Comparison of ENCODE assay signal across 13 cellular contexts in genomic region chr11:94193288-94193687, GRCh38.
DNase-seq lines count a peak whose midpoint lies in the region; ATAC-seq and TF ChIP-seq lines count a peak whose summit lies in the region.
"Had no signal": no experiment of that assay in that cellular context is flagged by ENCODE, and none has a peak within 500 bp of the region (broad histone marks: within the 10 kb centered on the region; RNA-seq: fewer than 3 reads in every experiment).

No MANE protein-coding gene starts in this region.

- no peak overlapping the region for H3K9ac ChIP-seq in adipocyte (ENCODE audit: low read length)

- H3K27me3 ChIP-seq in adipocyte (replicated peaks; ENCODE audit: control insufficient read depth, insufficient read depth, low read length) (no peaks in the 10 kb centered on the region), stomach (no peaks in the 10 kb centered on the region), left ventricle myocardium inferior (ENCODE audit: low read depth) (no peaks in the 10 kb centered on the region)
- H3K27me3 ChIP-seq: heart right ventricle had no signal

- no peak for TF ChIP-seq POLR2A in stomach (IDR thresholded peaks at IDR 0.05)

- no peak overlapping the region for H3K4me3 Mint-ChIP-seq in HFFc6
- H3K4me3 Mint-ChIP-seq in stimulated activated naive B cell treated with anti-CD40 and anti-IgM and Interleukin-4, amounts not matched to agents 10 μg/mL and 1 μg/mL and 100 μg/mL, for 72 hours, result no peak overlapping the region
- H3K4me3 Mint-ChIP-seq in activated T-helper 2 cell treated with anti-CD3 and anti-CD28 coated beads, Interferon-gamma antibody, Interleukin-2, Interleukin-4, amounts not matched to agents 10 μg/mL and 5 μg/mL and 100 μg/mL, durations not matched to agents 14 hours and 24 hours and 36 hours (ENCODE audit: low read depth), result no peak overlapping the region
- H3K4me3 Mint-ChIP-seq: activated naive CD8-positive, alpha-beta T cell treated with anti-CD3 and anti-CD28 coated beads, Interleukin-2, amount 10 ng/mL, durations not matched to agents 7 days and 5 days; CD8-positive, alpha-beta T cell had no signal

- H3K36me3 ChIP-seq in adipocyte (ENCODE audit: control insufficient read depth, insufficient read depth, low read length, severe bottlenecking) (no peaks in the 10 kb centered on the region), stomach (no peaks in the 10 kb centered on the region), left ventricle myocardium inferior (no peaks in the 10 kb centered on the region)
- H3K36me3 ChIP-seq: heart right ventricle had no signal

- H3K4me3 ChIP-seq in adipocyte (ENCODE audit: low read length) (no peak overlapping the region), stomach (no peak overlapping the region), left ventricle myocardium inferior (no peak overlapping the region)
- H3K4me3 ChIP-seq: heart right ventricle had no signal

- intact Hi-C loops in stomach (cut with DNase I; ENCODE audit: low total_unique reads) (no loop called here), left ventricle myocardium inferior (cut with micrococcal nuclease) (no loop called here)
- intact Hi-C loops in activated T-helper 2 cell treated with anti-CD3 and anti-CD28 coated beads, Interferon-gamma antibody, Interleukin-2, Interleukin-4, amounts not matched to agents 10 μg/mL and 5 μg/mL and 100 μg/mL, durations not matched to agents 14 hours and 24 hours and 36 hours (cut with micrococcal nuclease), result no loop called here

- H3K4me1 Mint-ChIP-seq in HFFc6 (ENCODE audit: low read depth), result peaks cover 33% of the 10 kb centered on the region
- H3K4me1 Mint-ChIP-seq in stimulated activated naive B cell treated with anti-CD40 and anti-IgM and Interleukin-4, amounts not matched to agents 10 μg/mL and 1 μg/mL and 100 μg/mL, for 72 hours, result no peaks in the 10 kb centered on the region
- no peaks in the 10 kb centered on the region for H3K4me1 Mint-ChIP-seq in activated T-helper 2 cell treated with anti-CD3 and anti-CD28 coated beads, Interferon-gamma antibody, Interleukin-2, Interleukin-4, amounts not matched to agents 10 μg/mL and 5 μg/mL and 100 μg/mL, durations not matched to agents 14 hours and 24 hours and 36 hours (ENCODE audit: low read depth)
- H3K4me1 Mint-ChIP-seq: activated naive CD8-positive, alpha-beta T cell treated with anti-CD3 and anti-CD28 coated beads, Interleukin-2, amount 10 ng/mL, durations not matched to agents 7 days and 5 days had no signal

- no peak for ATAC-seq in stimulated activated naive B cell treated with anti-CD40 and anti-IgM and Interleukin-4, amounts not matched to agents 10 μg/mL and 1 μg/mL and 100 μg/mL, for 72 hours (replicated peaks)
- ATAC-seq: activated CD4-positive, CD25-positive, alpha-beta regulatory T cell treated with anti-CD3 and anti-CD28 coated beads, Interleukin-2, amount 50 U/mL, for 24 hours; CD8-positive, alpha-beta T cell had no signal

- TF ChIP-seq CTCF in HFFc6 (IDR thresholded peaks at IDR 0.05) (no peak), stomach (IDR thresholded peaks at IDR 0.05) (no peak), left ventricle myocardium inferior (IDR thresholded peaks at IDR 0.05; ENCODE audit: borderline replicate concordance) (no peak)

- WGBS in stomach, 5 donors, result 18 to 71% (median 61%) methylated on average over 1 of the region's 1 CpG

- no peaks in the 10 kb centered on the region for H3K9me3 Mint-ChIP-seq in HFFc6
- peaks cover 0 to 2% of the 10 kb centered on the region in 2 donors for H3K9me3 Mint-ChIP-seq in stimulated activated naive B cell treated with anti-CD40 and anti-IgM and Interleukin-4, amounts not matched to agents 10 μg/mL and 1 μg/mL and 100 μg/mL, for 72 hours
- no peaks in the 10 kb centered on the region for H3K9me3 Mint-ChIP-seq in activated T-helper 2 cell treated with anti-CD3 and anti-CD28 coated beads, Interferon-gamma antibody, Interleukin-2, Interleukin-4, amounts not matched to agents 10 μg/mL and 5 μg/mL and 100 μg/mL, durations not matched to agents 14 hours and 24 hours and 36 hours
- H3K9me3 Mint-ChIP-seq: CD8-positive, alpha-beta T cell had no signal

- H3K27ac Mint-ChIP-seq in HFFc6, result no peak overlapping the region
- H3K27ac Mint-ChIP-seq in stimulated activated naive B cell treated with anti-CD40 and anti-IgM and Interleukin-4, amounts not matched to agents 10 μg/mL and 1 μg/mL and 100 μg/mL, for 72 hours, result peak overlapping the region; percentile 42
- no peak overlapping the region for H3K27ac Mint-ChIP-seq in activated T-helper 2 cell treated with anti-CD3 and anti-CD28 coated beads, Interferon-gamma antibody, Interleukin-2, Interleukin-4, amounts not matched to agents 10 μg/mL and 5 μg/mL and 100 μg/mL, durations not matched to agents 14 hours and 24 hours and 36 hours
- H3K27ac Mint-ChIP-seq: activated naive CD8-positive, alpha-beta T cell treated with anti-CD3 and anti-CD28 coated beads, Interleukin-2, amount 10 ng/mL, durations not matched to agents 7 days and 5 days; CD8-positive, alpha-beta T cell had no signal

- DNase-seq in HFFc6 (peak; percentile 56), adipocyte (ENCODE audit: low read depth) (peak; percentile 24), fibroblast of peridontal ligament (ENCODE audit: extremely low read depth) (peak; percentile 88), stomach (no peak), HK-2 (ENCODE audit: unreplicated experiment) (no peak), left ventricle myocardium inferior (no peak)
- DNase-seq in stimulated activated naive B cell treated with anti-CD40 and anti-IgM and Interleukin-4, amounts not matched to agents 10 μg/mL and 1 μg/mL and 100 μg/mL, for 72 hours, result no peak
- DNase-seq in activated T-helper 2 cell treated with anti-CD3 and anti-CD28 coated beads, Interferon-gamma antibody, Interleukin-2, Interleukin-4, amounts not matched to agents 10 μg/mL and 5 μg/mL and 100 μg/mL, durations not matched to agents 14 hours and 24 hours and 36 hours (ENCODE audit: low spot score), result no peak
- DNase-seq: activated naive CD8-positive, alpha-beta T cell treated with anti-CD3 and anti-CD28 coated beads, Interleukin-2, amount 10 ng/mL, durations not matched to agents 7 days and 5 days; CD8-positive, alpha-beta T cell; heart right ventricle; NCI-H2227 treated with DMSO at 0.1 percent for 48 hours had no signal

- H3K27me3 Mint-ChIP-seq in HFFc6 (ENCODE audit: insufficient read depth), result no peaks in the 10 kb centered on the region; the same call in 1 of the 2 replicates
- H3K27me3 Mint-ChIP-seq in stimulated activated naive B cell treated with anti-CD40 and anti-IgM and Interleukin-4, amounts not matched to agents 10 μg/mL and 1 μg/mL and 100 μg/mL, for 72 hours, result no peaks in the 10 kb centered on the region
- H3K27me3 Mint-ChIP-seq in activated T-helper 2 cell treated with anti-CD3 and anti-CD28 coated beads, Interferon-gamma antibody, Interleukin-2, Interleukin-4, amounts not matched to agents 10 μg/mL and 5 μg/mL and 100 μg/mL, durations not matched to agents 14 hours and 24 hours and 36 hours (ENCODE audit: low read depth), result no peaks in the 10 kb centered on the region
- H3K27me3 Mint-ChIP-seq: activated naive CD8-positive, alpha-beta T cell treated with anti-CD3 and anti-CD28 coated beads, Interleukin-2, amount 10 ng/mL, durations not matched to agents 7 days and 5 days had no signal

- no peaks in the 10 kb centered on the region for H3K9me3 ChIP-seq in adipocyte (ENCODE audit: control insufficient read depth, low read length)
- H3K9me3 ChIP-seq in stomach, result no peaks in the 10 kb centered on the region
- no peaks in the 10 kb centered on the region for H3K9me3 ChIP-seq in left ventricle myocardium inferior (replicated peaks)

- peaks cover 10% of the 10 kb centered on the region for H3K36me3 Mint-ChIP-seq in HFFc6 (ENCODE audit: low read depth)
- H3K36me3 Mint-ChIP-seq in stimulated activated naive B cell treated with anti-CD40 and anti-IgM and Interleukin-4, amounts not matched to agents 10 μg/mL and 1 μg/mL and 100 μg/mL, for 72 hours, result peaks cover 6 to 7% of the 10 kb centered on the region in 2 donors
- no peaks in the 10 kb centered on the region for H3K36me3 Mint-ChIP-seq in activated T-helper 2 cell treated with anti-CD3 and anti-CD28 coated beads, Interferon-gamma antibody, Interleukin-2, Interleukin-4, amounts not matched to agents 10 μg/mL and 5 μg/mL and 100 μg/mL, durations not matched to agents 14 hours and 24 hours and 36 hours (ENCODE audit: low read depth)
- H3K36me3 Mint-ChIP-seq: activated naive CD8-positive, alpha-beta T cell treated with anti-CD3 and anti-CD28 coated beads, Interleukin-2, amount 10 ng/mL, durations not matched to agents 7 days and 5 days; CD8-positive, alpha-beta T cell had no signal

- peaks cover 11% of the 10 kb centered on the region for H3K4me1 ChIP-seq in adipocyte (ENCODE audit: control insufficient read depth, insufficient read depth, low read length)
- H3K4me1 ChIP-seq in stomach, result no peaks in the 10 kb centered on the region
- H3K4me1 ChIP-seq in left ventricle myocardium inferior, result no peaks in the 10 kb centered on the region
- H3K4me1 ChIP-seq: heart right ventricle had no signal

- no peak for TF ChIP-seq EP300 in stomach (IDR thresholded peaks at IDR 0.05)

- H3K27ac ChIP-seq in stomach (no peak overlapping the region), left ventricle myocardium inferior (replicated peaks) (no peak overlapping the region)
- H3K27ac ChIP-seq: heart right ventricle had no signal

Comparison
In these comparisons a context has a peak if more than half of its experiments do, and no peak if none do; other contexts are left out.
1. DNase-seq: peak in HFFc6 (single experiment), adipocyte (single experiment) and fibroblast of peridontal ligament (single experiment); none in stimulated activated naive B cell treated with anti-CD40 and anti-IgM and Interleukin-4, amounts not matched to agents 10 μg/mL and 1 μg/mL and 100 μg/mL, for 72 hours (single experiment), stomach (single experiment), HK-2 (single experiment), activated T-helper 2 cell treated with anti-CD3 and anti-CD28 coated beads, Interferon-gamma antibody, Interleukin-2, Interleukin-4, amounts not matched to agents 10 μg/mL and 5 μg/mL and 100 μg/mL, durations not matched to agents 14 hours and 24 hours and 36 hours (single experiment) and left ventricle myocardium inferior (single experiment).